ENCODE assay signal across 25 cellular contexts in the genomic region with DNA sequence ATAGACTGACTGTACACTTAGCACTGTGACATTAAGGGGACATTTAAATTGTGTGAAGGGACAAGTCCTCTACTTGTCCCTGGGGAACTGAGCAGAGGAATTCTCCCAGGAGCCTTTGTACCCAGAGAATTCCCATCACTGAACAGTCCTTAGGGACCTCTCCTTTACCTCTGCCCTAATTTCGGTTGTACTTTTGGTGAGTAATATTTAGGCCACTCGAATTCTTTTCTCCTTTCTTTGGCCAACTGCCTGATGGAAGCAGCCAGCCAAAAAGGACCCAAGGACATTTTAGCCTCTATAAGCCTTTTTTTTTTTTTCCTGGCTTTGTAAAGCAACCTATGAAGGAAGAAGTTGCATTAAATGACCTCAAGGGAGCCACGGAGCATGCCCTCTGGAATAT.
DNase-seq lines count a peak whose midpoint lies in the region; ATAC-seq and TF ChIP-seq lines count a peak whose summit lies in the region.
"Had no signal": no experiment of that assay in that cellular context is flagged by ENCODE, and none has a peak within 500 bp of the region (broad histone marks: within the 10 kb centered on the region; RNA-seq: fewer than 3 reads in every experiment).

No MANE protein-coding gene starts in this region.

- DNase-seq in AG10803 (ENCODE audit: low read depth) (peak; percentile 51), M059J (ENCODE audit: low read depth) (peak; percentile 61), fibroblast of gingiva (ENCODE audit: low read depth) (peak; percentile 60), left lobe of liver (ENCODE audit: low spot score) (no peak), amniotic stem cell (lab: John Stamatoyannopoulos, UW) (no peak), glomerular visceral epithelial cell (ENCODE audit: extremely low spot score) (no peak)
- no peak for DNase-seq in stimulated activated naive CD8-positive, alpha-beta T cell treated with anti-CD3 and anti-CD28 coated beads, Interleukin-15, Interleukin-2, amounts not matched to agents 100 U/mL and 50 U/mL, for 24 hours
- DNase-seq in effector CD8-positive, alpha-beta T cell (lab: John Stamatoyannopoulos, UW), result no peak
- DNase-seq: activated CD4-positive, alpha-beta T cell treated with anti-CD3 and anti-CD28 coated beads, Interleukin-2, amount 10 ng/mL, durations not matched to agents 7 days and 5 days; activated CD8-positive, alpha-beta memory T cell treated with anti-CD3 and anti-CD28 coated beads, Interleukin-2, amount 10 ng/mL, durations not matched to agents 7 days and 5 days; activated naive CD4-positive, alpha-beta T cell treated with anti-CD3 and anti-CD28 coated beads, Interleukin-2, amount 10 ng/mL, durations not matched to agents 7 days and 5 days; aorta; cerebellar nuclear complex; effector CD4-positive, alpha-beta T cell; MM.1S; naive thymus-derived CD4-positive, alpha-beta T cell; NCI-H2081; NCI-H446 treated with DMSO at 0.1 percent for 48 hours; OCI-M1; retina; spleen; stimulated activated CD4-positive, alpha-beta T cell treated with anti-CD3 and anti-CD28 coated beads, Interleukin-4, amount 100 ng/mL, for 1 hour; stimulated activated naive B cell treated with anti-CD40 and anti-IgM and Interleukin-4, amounts not matched to agents 10 μg/mL and 1 μg/mL and 100 μg/mL, for 72 hours; T-helper 9 cell had no signal

- H3K4me3 ChIP-seq in AG10803 (ENCODE audit: low read length), result no peak overlapping the region
- H3K4me3 ChIP-seq: spleen, thoracic aorta had no signal

- peak; percentile 24 for ATAC-seq in left lobe of liver
- no peak for ATAC-seq in stimulated activated naive CD8-positive, alpha-beta T cell treated with anti-CD3 and anti-CD28 coated beads, Interleukin-15, Interleukin-2, amounts not matched to agents 100 U/mL and 50 U/mL, for 24 hours
- ATAC-seq: activated CD8-positive, alpha-beta memory T cell treated with anti-CD3 and anti-CD28 coated beads, Interleukin-2, amount 10 ng/mL, durations not matched to agents 7 days and 5 days; naive thymus-derived CD4-positive, alpha-beta T cell; stimulated activated naive B cell treated with anti-CD40 and anti-IgM and Interleukin-4, amounts not matched to agents 10 μg/mL and 1 μg/mL and 100 μg/mL, for 72 hours had no signal

- no peak for TF ChIP-seq CTCF in AG10803 (conservative IDR thresholded peaks at IDR 0.05; ENCODE audit: low read length)

Comparison
In these comparisons a context has a peak if more than half of its experiments do, and no peak if none do; other contexts are left out.
1. DNase-seq: peak in AG10803 (single experiment), M059J (single experiment) and fibroblast of gingiva (single experiment); none in left lobe of liver (single experiment), stimulated activated naive CD8-positive, alpha-beta T cell treated with anti-CD3 and anti-CD28 coated beads, Interleukin-15, Interleukin-2, amounts not matched to agents 100 U/mL and 50 U/mL, for 24 hours (single experiment), amniotic stem cell (single experiment), effector CD8-positive, alpha-beta T cell (single experiment) and glomerular visceral epithelial cell (single experiment).